22 cellular contexts compared by ENCODE assay signal in the genomic region with DNA sequence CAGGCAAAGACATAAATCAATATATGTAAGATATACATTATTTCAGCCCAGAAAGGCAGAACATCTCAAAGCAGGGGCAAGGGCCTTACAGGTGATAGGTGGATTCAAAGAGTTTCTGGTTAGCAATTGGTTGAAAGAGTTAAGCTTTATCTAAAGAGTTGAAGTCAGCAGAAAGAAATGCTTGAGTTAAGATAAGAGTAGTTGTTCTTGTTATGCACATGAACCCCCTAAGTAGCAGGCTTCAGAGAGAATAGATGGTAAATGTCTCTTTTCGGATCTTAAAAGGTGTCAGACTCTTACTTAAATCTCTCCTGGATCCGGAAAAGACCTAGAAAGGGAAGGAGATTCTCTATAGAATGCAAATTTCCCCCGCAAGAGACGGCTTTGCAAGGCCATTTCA. TPM values are rescaled to one million over a fixed set of nuclear protein-coding genes. Genes with fewer than 3 reads are reported as not detected.
DNase-seq lines count a peak whose midpoint lies in the region; ATAC-seq and TF ChIP-seq lines count a peak whose summit lies in the region.
"Had no signal": no experiment of that assay in that cellular context is flagged by ENCODE, and none has a peak within 500 bp of the region (broad histone marks: within the 10 kb centered on the region; RNA-seq: fewer than 3 reads in every experiment).

No MANE protein-coding gene starts in this region.

- peaks cover 12% of the 10 kb centered on the region for H3K79me1 ChIP-seq in trophoblast cell (ENCODE audit: low read length)

- H4K8ac ChIP-seq in trophoblast cell (ENCODE audit: low read depth, low read length), result no peak overlapping the region

- 0 out of 2 replicates have a peak overlapping the region, but pooled peaks have one; percentile 1 for H3K4me3 ChIP-seq in GM23338
- no peak overlapping the region for H3K4me3 ChIP-seq in hepatocyte
- H3K4me3 ChIP-seq in trophoblast cell (ENCODE audit: low read depth, low read length), result no peak overlapping the region
- H3K4me3 ChIP-seq: A549, GM23248 had no signal

- no peak overlapping the region for H3K4me3 Mint-ChIP-seq in GM23338
- H3K4me3 Mint-ChIP-seq: T-helper 1 cell treated with Interleukin-12 subunit alpha and Interleukin-12 subunit beta and Interleukin-4 antibody, amounts not matched to agents 30 μg/mL and 1 μg/mL, for 36 hours had no signal

- peaks cover 37% of the 10 kb centered on the region; the same call in 2 of the 3 replicates for H3K9me3 Mint-ChIP-seq in GM23338

- WGBS in hepatocyte (ENCODE audit: low lambda C conversion rate, missing lambda C conversion rate), result 50% methylated on average over 4 of the region's 4 CpGs
- no CpG with 5 or more reads among the region's 4 CpGs for WGBS in trophoblast cell (ENCODE audit: extremely low coverage, insufficient coverage, insufficient read length)

- no peak overlapping the region for H3K9ac ChIP-seq in trophoblast cell (ENCODE audit: low read length)
- H3K9ac ChIP-seq: GM23248 had no signal

- H2AK5ac ChIP-seq in trophoblast cell (ENCODE audit: low read length), result no peak overlapping the region

- H3K9me3 ChIP-seq in hepatocyte (ENCODE audit: low read depth), result peaks cover 15% of the 10 kb centered on the region
- H3K9me3 ChIP-seq in trophoblast cell (ENCODE audit: insufficient read depth, low read depth, low read length), result no peaks in the 10 kb centered on the region
- H3K9me3 ChIP-seq: BE2C had no signal

- no peaks in the 10 kb centered on the region for H3K27me3 Mint-ChIP-seq in GM23338 (ENCODE audit: insufficient read depth, low read depth, poor library complexity)

- peak overlapping the region; percentile 33; the same call in 1 of the 2 replicates for H3K27ac Mint-ChIP-seq in GM23338
- H3K27ac Mint-ChIP-seq: T-helper 1 cell treated with Interleukin-12 subunit alpha and Interleukin-12 subunit beta and Interleukin-4 antibody, amounts not matched to agents 30 μg/mL and 1 μg/mL, for 36 hours had no signal

- peaks cover 29% of the 10 kb centered on the region for H3K4me1 Mint-ChIP-seq in GM23338

- H3K79me2 ChIP-seq in GM23338 (replicated peaks; ENCODE audit: insufficient read depth) (no peaks in the 10 kb centered on the region), hepatocyte (no peaks in the 10 kb centered on the region), trophoblast cell (ENCODE audit: control insufficient read depth, insufficient read depth, low read length, poor library complexity) (no peaks in the 10 kb centered on the region)

- H3K18ac ChIP-seq in trophoblast cell (ENCODE audit: low read length), result no peak overlapping the region

- no peaks in the 10 kb centered on the region for H3K36me3 ChIP-seq in GM23338 (ENCODE audit: insufficient read depth)
- no peaks in the 10 kb centered on the region for H3K36me3 ChIP-seq in hepatocyte (replicated peaks; ENCODE audit: insufficient read depth, low read depth)
- peaks cover 0 to 2% of the 10 kb centered on the region in 2 experiments for H3K36me3 ChIP-seq in trophoblast cell (ENCODE audit: control insufficient read depth in 1 of 2, insufficient read depth in 2 of 2, low read length in 2 of 2)
- H3K36me3 ChIP-seq: BE2C had no signal

- H3K36me3 Mint-ChIP-seq in GM23338 (ENCODE audit: low read depth), result peaks cover 25% of the 10 kb centered on the region; the same call in 2 of the 3 replicates

- DNase-seq in GM23338 (ENCODE audit: low spot score) (peak; percentile 63), NCI-H226 (peak; percentile 40), hepatocyte (ENCODE audit: low spot score) (no peak), trophoblast cell (no peak), HCEC 1CT (no peak), MV-4-11 (lab: John Stamatoyannopoulos, UW) (no peak), NCI-H1417 (lab: John Stamatoyannopoulos, UW) (no peak)
- DNase-seq: BE2C, DMS79 treated with DMSO at 0.1 percent for 48 hours, GM23248, KBM-7, MM.1S, NCI-H1092, NCI-H146, NCI-H2029, NCI-H345, NCI-H524, PC-3, Right ventricle myocardium superior had no signal

- H4K12ac ChIP-seq in trophoblast cell (ENCODE audit: low read depth, low read length), result no peak overlapping the region

- H2BK120ac ChIP-seq in trophoblast cell (ENCODE audit: insufficient read depth, low read length, poor library complexity), result no peak overlapping the region

- no peak for TF ChIP-seq CTCF in GM23338 (conservative IDR thresholded peaks at IDR 0.05; ENCODE audit: low read depth in 2 of 2)
- TF ChIP-seq CTCF in hepatocyte (IDR thresholded peaks at IDR 0.05; ENCODE audit: poor library complexity), result no peak

- no peak overlapping the region for H3K4ac ChIP-seq in trophoblast cell (ENCODE audit: low read depth, low read length)

- H2BK5ac ChIP-seq in trophoblast cell (ENCODE audit: low read depth, low read length, poor library complexity), result no peak overlapping the region

- H4K20me1 ChIP-seq in GM23338 (replicated peaks; ENCODE audit: insufficient read depth) (no peaks in the 10 kb centered on the region), hepatocyte (ENCODE audit: insufficient read depth, poor library complexity, severe bottlenecking) (no peaks in the 10 kb centered on the region)

- H3K27me3 ChIP-seq in GM23338 (ENCODE audit: insufficient read depth), result no peaks in the 10 kb centered on the region
- no peaks in the 10 kb centered on the region for H3K27me3 ChIP-seq in hepatocyte
- no peaks in the 10 kb centered on the region for H3K27me3 ChIP-seq in trophoblast cell (ENCODE audit: insufficient read depth, low read length)
- H3K27me3 ChIP-seq: BE2C had no signal

- H2AFZ ChIP-seq in GM23338, result no peak overlapping the region
- no peak overlapping the region for H2AFZ ChIP-seq in hepatocyte
- H2AFZ ChIP-seq in trophoblast cell (ENCODE audit: insufficient read depth, low read length, poor library complexity), result no peak overlapping the region
- H2AFZ ChIP-seq: GM23248 had no signal

- H3K4me1 ChIP-seq in GM23338 (ENCODE audit: insufficient read depth), result peaks cover 14% of the 10 kb centered on the region
- H3K4me1 ChIP-seq in hepatocyte (ENCODE audit: insufficient read depth), result peaks cover 21% of the 10 kb centered on the region
- peaks cover 13 to 20% of the 10 kb centered on the region in 2 experiments for H3K4me1 ChIP-seq in trophoblast cell (ENCODE audit: control insufficient read depth in 1 of 2, insufficient read depth in 2 of 2, low read length in 2 of 2)
- H3K4me1 ChIP-seq: BE2C had no signal

- peak; percentile 87 for ATAC-seq in GM23338
- ATAC-seq: A549, HepG2, PC-3 had no signal

- no peak overlapping the region for H3K14ac ChIP-seq in trophoblast cell (ENCODE audit: low read length)

- no peak overlapping the region for H2BK12ac ChIP-seq in trophoblast cell (ENCODE audit: low read length)

- H3K9me2 ChIP-seq in GM23338 (ENCODE audit: insufficient read depth) (no peaks in the 10 kb centered on the region), hepatocyte (replicated peaks; ENCODE audit: insufficient read depth) (no peaks in the 10 kb centered on the region)

- H4K91ac ChIP-seq in trophoblast cell (ENCODE audit: low read depth, low read length), result no peak overlapping the region

- H3K23ac ChIP-seq in trophoblast cell (ENCODE audit: low read length), result no peak overlapping the region

- peak overlapping the region; percentile 86 for H3K27ac ChIP-seq in GM23338 (ENCODE audit: low read depth)
- peak overlapping the region; percentile 43 for H3K27ac ChIP-seq in hepatocyte
- H3K27ac ChIP-seq in trophoblast cell (ENCODE audit: low read depth, low read length), result peak overlapping the region; percentile 54
- H3K27ac ChIP-seq: A549, GM23248 had no signal

- H3K4me2 ChIP-seq in GM23338 (peak overlapping the region; percentile 54; the same call in 1 of the 2 replicates), hepatocyte (no peak overlapping the region), trophoblast cell (ENCODE audit: low read length) (no peak overlapping the region)
- H3K4me2 ChIP-seq: A549 had no signal

- H3F3A ChIP-seq in GM23338 (replicated peaks; ENCODE audit: low read depth), result no peaks in the 10 kb centered on the region

TF ChIP-seq in GM23338, 12 proteins besides CTCF, POLR2A, EP300 and RAD21:
- TF ChIP-seq ETS1 (IDR thresholded peaks at IDR 0.05) (no peak), NANOG (IDR thresholded peaks at IDR 0.05; ENCODE audit: borderline replicate concordance) (peak; percentile 60; the same call in 1 of the 2 replicates)

RNA-seq across cellular contexts. Expression of gene ZBTB40, which starts 8.3 kb away (rescaled TPM):
- 22.1 and 22.7 TPM in 2 replicates for total RNA-seq in GM23338 (2014; rRNA removed; shearing (Covaris generic))
- polyA plus RNA-seq in GM23338 (2016; fragmentation: Nextera tagmentation; extraction: Ambion mirVana), result 3.1 TPM in 2 replicates
- 17.7 and 18.1 TPM in 2 replicates for total RNA-seq in hepatocyte
- polyA plus RNA-seq in hepatocyte, result 7.3 and 8.0 TPM in 2 replicates
- 11.0 and 11.3 TPM in 2 replicates for polyA plus RNA-seq in trophoblast cell (2013)

Comparison
In these comparisons a context has a peak if more than half of its experiments do, and no peak if none do; other contexts are left out.
1. DNase-seq: peak in GM23338 (single experiment) and NCI-H226 (single experiment); none in hepatocyte (single experiment), trophoblast cell (0 of 2), HCEC 1CT (single experiment), MV-4-11 (single experiment) and NCI-H1417 (0 of 3).
2. Peak in every context shown above with its lines, with median percentiles within 50 percentile points of each other: H3K27ac ChIP-seq.